In the genomic region with DNA sequence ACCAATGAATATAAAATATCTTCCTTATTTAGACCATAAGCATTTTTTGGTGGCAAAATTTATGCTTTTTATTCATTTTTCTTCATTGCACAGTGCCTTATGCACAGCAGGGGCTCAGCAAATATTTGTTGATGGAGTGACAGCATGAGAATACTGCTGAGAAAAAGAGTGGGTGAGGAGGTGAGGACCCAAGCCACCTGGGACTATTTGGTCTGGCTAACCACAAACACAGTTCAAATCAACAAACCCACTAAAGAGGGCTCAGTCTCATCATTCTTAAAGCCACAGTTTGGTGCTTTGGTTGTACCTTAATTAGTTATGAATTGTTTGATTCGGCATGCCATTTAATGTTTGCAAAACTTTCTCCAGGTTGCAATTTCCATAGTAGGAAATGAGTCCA, we compare ENCODE assay signal across 23 cellular contexts.
"Had no signal": no experiment of that assay in that cellular context is flagged by ENCODE, and none has a peak within 500 bp of the region (broad histone marks: within the 10 kb centered on the region; RNA-seq: fewer than 3 reads in every experiment).

No MANE protein-coding gene starts in this region.

- H3K36me3 ChIP-seq: breast epithelium, heart right ventricle, pancreas, prostate gland, uterus had no signal

- H3K27me3 ChIP-seq: breast epithelium, heart right ventricle, pancreas, uterus had no signal

- DNase-seq: activated CD4-positive, alpha-beta T cell treated with anti-CD3 and anti-CD28 coated beads for 36 hours; activated CD4-positive, CD25-positive, alpha-beta regulatory T cell; activated naive CD4-positive, alpha-beta T cell; activated T-cell treated with anti-CD3 and anti-CD28 coated beads for 4 hours; activated T-cell treated with anti-CD3 and anti-CD28 coated beads, Interleukin-2, amount 50 U/mL, for 72 hours; central memory CD4-positive, alpha-beta T cell; heart right ventricle; midbrain; naive thymus-derived CD4-positive, alpha-beta T cell; nucleus accumbens; pancreas; retina; stimulated activated CD4-positive, alpha-beta T cell treated with anti-CD3 and anti-CD28 coated beads, Interleukin-12 subunit alpha, Interleukin-12 subunit beta, amount 100 ng/mL, for 4 hours; stimulated activated CD4-positive, alpha-beta T cell treated with anti-CD3 and anti-CD28 coated beads, Interleukin-4, amount 100 ng/mL, for 1 hour; substantia nigra; uterus had no signal

- H3K9me3 ChIP-seq: pancreas, prostate gland, uterus had no signal

- H3K4me1 ChIP-seq: breast epithelium, heart right ventricle, pancreas, prostate gland, uterus had no signal

- FAIRE-seq: endothelial cell of umbilical vein, pancreas had no signal

- ATAC-seq: activated CD4-positive, alpha-beta T cell treated with anti-CD3 and anti-CD28 coated beads for 36 hours; activated naive CD4-positive, alpha-beta T cell treated with anti-CD3 and anti-CD28 coated beads, Interleukin-2, amount 50 U/mL, for 72 hours; activated T-cell treated with anti-CD3 and anti-CD28 coated beads, Interleukin-2, amount 50 U/mL, for 72 hours; heart right ventricle; naive thymus-derived CD4-positive, alpha-beta T cell; pancreas; sciatic nerve; stimulated activated effector memory CD8-positive, alpha-beta T cell treated with anti-CD3 and anti-CD28 coated beads, Interleukin-12 subunit alpha, Interleukin-12 subunit beta, amount 100 ng/mL, for 72 hours had no signal

- H3K27ac ChIP-seq: breast epithelium, heart right ventricle, pancreas, prostate gland, skin epidermis, uterus had no signal

- H3K4me3 ChIP-seq: breast epithelium, heart right ventricle, pancreas, prostate gland, skin epidermis, uterus had no signal
